ENCODE assay signal across 16 cellular contexts in genomic region chr1:173496757-173497323, GRCh38.
"Had no signal": no experiment of that assay in that cellular context is flagged by ENCODE, and none has a peak within 500 bp of the region (broad histone marks: within the 10 kb centered on the region; RNA-seq: fewer than 3 reads in every experiment).

No MANE protein-coding gene starts in this region.

- H3K9me3 ChIP-seq: esophagus squamous epithelium, gastroesophageal sphincter, neutrophil, testis, tibial nerve had no signal

- H3K4me1 ChIP-seq: esophagus squamous epithelium, gastroesophageal sphincter, testis, tibial nerve had no signal

- H3K4me3 Mint-ChIP-seq: effector memory CD8-positive, alpha-beta T cell; naive thymus-derived CD8-positive, alpha-beta T cell; stimulated activated naive B cell treated with anti-CD40 and anti-IgM and Interleukin-4, amounts not matched to agents 10 μg/mL and 1 μg/mL and 100 μg/mL, for 72 hours; stimulated activated naive CD8-positive, alpha-beta T cell treated with anti-CD3 and anti-CD28 coated beads, Interleukin-15, amount 100 ng/mL, for 72 hours had no signal

- H3K27ac Mint-ChIP-seq: effector memory CD8-positive, alpha-beta T cell; naive thymus-derived CD8-positive, alpha-beta T cell; stimulated activated naive B cell treated with anti-CD40 and anti-IgM and Interleukin-4, amounts not matched to agents 10 μg/mL and 1 μg/mL and 100 μg/mL, for 72 hours had no signal

- H3K27me3 Mint-ChIP-seq: effector memory CD8-positive, alpha-beta T cell; naive thymus-derived CD8-positive, alpha-beta T cell; stimulated activated naive B cell treated with anti-CD40 and anti-IgM and Interleukin-4, amounts not matched to agents 10 μg/mL and 1 μg/mL and 100 μg/mL, for 72 hours; stimulated activated naive CD8-positive, alpha-beta T cell treated with anti-CD3 and anti-CD28 coated beads, Interleukin-15, amount 100 ng/mL, for 72 hours had no signal

- H3K9me3 Mint-ChIP-seq: effector memory CD8-positive, alpha-beta T cell had no signal

- H3K27ac ChIP-seq: esophagus squamous epithelium, gastroesophageal sphincter, neutrophil, testis had no signal

- H3K27me3 ChIP-seq: esophagus squamous epithelium, gastroesophageal sphincter, neutrophil, testis, tibial nerve had no signal

- ATAC-seq: effector memory CD8-positive, alpha-beta T cell; gastroesophageal sphincter; left cardiac atrium; naive thymus-derived CD8-positive, alpha-beta T cell; sciatic nerve; stimulated activated naive B cell treated with anti-CD40 and anti-IgM and Interleukin-4, amounts not matched to agents 10 μg/mL and 1 μg/mL and 100 μg/mL, for 72 hours; stimulated activated naive CD8-positive, alpha-beta T cell treated with anti-CD3 and anti-CD28 coated beads, Interleukin-15, amount 100 ng/mL, for 72 hours had no signal

- H3K4me3 ChIP-seq: esophagus squamous epithelium, gastroesophageal sphincter, testis, tibial nerve had no signal

- H3K4me1 Mint-ChIP-seq: naive thymus-derived CD8-positive, alpha-beta T cell; stimulated activated naive B cell treated with anti-CD40 and anti-IgM and Interleukin-4, amounts not matched to agents 10 μg/mL and 1 μg/mL and 100 μg/mL, for 72 hours; stimulated activated naive CD8-positive, alpha-beta T cell treated with anti-CD3 and anti-CD28 coated beads, Interleukin-15, amount 100 ng/mL, for 72 hours had no signal

- H3K36me3 ChIP-seq: neutrophil had no signal

- DNase-seq: effector memory CD8-positive, alpha-beta T cell; esophagus squamous epithelium; foreskin fibroblast; glutamatergic neuron; kidney; left cardiac atrium; naive thymus-derived CD8-positive, alpha-beta T cell; stimulated activated CD4-positive, alpha-beta T cell treated with anti-CD3 and anti-CD28 coated beads, Interleukin-2, amount 100 ng/mL, for 24 hours; stimulated activated CD4-positive, alpha-beta T cell treated with anti-CD3 and anti-CD28 coated beads, Interleukin-4, amount 100 ng/mL, for 4 hours; stimulated activated naive B cell treated with anti-CD40 and anti-IgM and Interleukin-4, amounts not matched to agents 10 μg/mL and 1 μg/mL and 100 μg/mL, for 72 hours; stimulated activated naive CD8-positive, alpha-beta T cell treated with anti-CD3 and anti-CD28 coated beads, Interleukin-15, amount 100 ng/mL, for 72 hours; testis had no signal
